Comparison of ENCODE assay signal across 7 cellular contexts in genomic region chr14:22545842-22546721, GRCh38. TPM values are rescaled to one million over a fixed set of nuclear protein-coding genes. Genes with fewer than 3 reads are reported as not detected.
DNase-seq lines count a peak whose midpoint lies in the region; ATAC-seq lines count a peak whose summit lies in the region.

No MANE protein-coding gene starts in this region.

- WGBS in right cardiac atrium, result 40% methylated on average over 9 of the region's 9 CpGs

- ATAC-seq in activated T-helper 17 cell treated with anti-CD3 and anti-CD28 coated beads, Interleukin-2, amount 50 U/mL, for 72 hours (replicated peaks), result no peak
- ATAC-seq in right cardiac atrium (peak; percentile 67 to 90), GM19452 (IDR thresholded peaks at IDR 0.05; ENCODE audit: unreplicated experiment) (no peak)
- no peak for ATAC-seq in stimulated activated naive B cell treated with anti-CD40 and anti-IgM and Interleukin-4, amounts not matched to agents 10 μg/mL and 1 μg/mL and 100 μg/mL, for 72 hours (replicated peaks)

- peak overlapping the region; percentile 99 for H3K27ac Mint-ChIP-seq in activated T-helper 17 cell treated with anti-CD3 and anti-CD28 coated beads, Interleukin-2, amount 50 U/mL, for 72 hours
- H3K27ac Mint-ChIP-seq in stimulated activated naive B cell treated with anti-CD40 and anti-IgM and Interleukin-4, amounts not matched to agents 10 μg/mL and 1 μg/mL and 100 μg/mL, for 72 hours, result peak overlapping the region; percentile 47

- DNase-seq in HS-27A (ENCODE audit: low read depth), result peak; percentile 74
- peak in 1 of 3 donors; percentile 48 for DNase-seq in right cardiac atrium
- no peak for DNase-seq in stimulated activated naive B cell treated with anti-CD40 and anti-IgM and Interleukin-4, amounts not matched to agents 10 μg/mL and 1 μg/mL and 100 μg/mL, for 72 hours
- DNase-seq in foreskin melanocyte, result no peak
- DNase-seq in NCI-H82 (lab: John Stamatoyannopoulos, UW), result no peak

- no peak overlapping the region for H3K4me3 ChIP-seq in right cardiac atrium (ENCODE audit: low read length)

- intact Hi-C loops in right cardiac atrium (cut with DNase I), result loop anchor here in 1 of 4 donors (5.0 kb wide), 2 partner anchors 39 to 154 kb away; no protein-coding TSS in a partner anchor

- peak overlapping the region; percentile 88 for H3K4me3 Mint-ChIP-seq in activated T-helper 17 cell treated with anti-CD3 and anti-CD28 coated beads, Interleukin-2, amount 50 U/mL, for 72 hours
- H3K4me3 Mint-ChIP-seq in stimulated activated naive B cell treated with anti-CD40 and anti-IgM and Interleukin-4, amounts not matched to agents 10 μg/mL and 1 μg/mL and 100 μg/mL, for 72 hours, result no peak overlapping the region

- H3K9me3 Mint-ChIP-seq in activated T-helper 17 cell treated with anti-CD3 and anti-CD28 coated beads, Interleukin-2, amount 50 U/mL, for 72 hours, result no peaks in the 10 kb centered on the region
- H3K9me3 Mint-ChIP-seq in stimulated activated naive B cell treated with anti-CD40 and anti-IgM and Interleukin-4, amounts not matched to agents 10 μg/mL and 1 μg/mL and 100 μg/mL, for 72 hours, result no peaks in the 10 kb centered on the region

- peak overlapping the region; percentile 53 for H3K27ac ChIP-seq in right cardiac atrium (ENCODE audit: low read length)

- H3K27me3 ChIP-seq in right cardiac atrium (ENCODE audit: control insufficient read depth, insufficient read depth), result no peaks in the 10 kb centered on the region

- H3K9me3 ChIP-seq in right cardiac atrium (ENCODE audit: control insufficient read depth, low read length), result no peaks in the 10 kb centered on the region

- H3K36me3 Mint-ChIP-seq in activated T-helper 17 cell treated with anti-CD3 and anti-CD28 coated beads, Interleukin-2, amount 50 U/mL, for 72 hours (ENCODE audit: low read depth), result peaks cover 100% of the 10 kb centered on the region
- peaks cover 24 to 30% of the 10 kb centered on the region in 2 donors for H3K36me3 Mint-ChIP-seq in stimulated activated naive B cell treated with anti-CD40 and anti-IgM and Interleukin-4, amounts not matched to agents 10 μg/mL and 1 μg/mL and 100 μg/mL, for 72 hours

- no peaks in the 10 kb centered on the region for H3K27me3 Mint-ChIP-seq in activated T-helper 17 cell treated with anti-CD3 and anti-CD28 coated beads, Interleukin-2, amount 50 U/mL, for 72 hours
- H3K27me3 Mint-ChIP-seq in stimulated activated naive B cell treated with anti-CD40 and anti-IgM and Interleukin-4, amounts not matched to agents 10 μg/mL and 1 μg/mL and 100 μg/mL, for 72 hours, result no peaks in the 10 kb centered on the region

- peaks cover 73% of the 10 kb centered on the region for H3K4me1 Mint-ChIP-seq in activated T-helper 17 cell treated with anti-CD3 and anti-CD28 coated beads, Interleukin-2, amount 50 U/mL, for 72 hours
- H3K4me1 Mint-ChIP-seq in stimulated activated naive B cell treated with anti-CD40 and anti-IgM and Interleukin-4, amounts not matched to agents 10 μg/mL and 1 μg/mL and 100 μg/mL, for 72 hours, result peaks cover 53 to 71% of the 10 kb centered on the region in 2 donors

- H3K4me1 ChIP-seq in right cardiac atrium (ENCODE audit: control insufficient read depth, insufficient read depth, low read length), result peaks cover 11% of the 10 kb centered on the region

RNA-seq across cellular contexts. Expression of gene DAD1, which starts 42.9 kb away (rescaled TPM):
- 100 to 1,000 TPM; 218 to 229 TPM for total RNA-seq in activated T-helper 17 cell treated with anti-CD3 and anti-CD28 coated beads, Interleukin-2, amount 50 U/mL, for 72 hours
- total RNA-seq in right cardiac atrium, result 100 to 1,000 TPM; 122 to 168 (median 158) TPM
- 220 TPM for polyA plus RNA-seq in right cardiac atrium

RNA-seq across cellular contexts. Expression of gene ABHD4, which starts 52.0 kb away (rescaled TPM):
- total RNA-seq in activated T-helper 17 cell treated with anti-CD3 and anti-CD28 coated beads, Interleukin-2, amount 50 U/mL, for 72 hours, result 10 to 100 TPM; 11.2 to 31.0 TPM
- 10 to 100 TPM; 29.7 to 40.9 (median 36.9) TPM for total RNA-seq in right cardiac atrium
- polyA plus RNA-seq in right cardiac atrium, result 20.3 TPM

Comparison
In these comparisons a context has a peak if more than half of its experiments do, and no peak if none do; other contexts are left out.
1. ATAC-seq: peak in right cardiac atrium (2 of 2); none in activated T-helper 17 cell treated with anti-CD3 and anti-CD28 coated beads, Interleukin-2, amount 50 U/mL, for 72 hours (single experiment), stimulated activated naive B cell treated with anti-CD40 and anti-IgM and Interleukin-4, amounts not matched to agents 10 μg/mL and 1 μg/mL and 100 μg/mL, for 72 hours (0 of 2) and GM19452 (single experiment).